13 cellular contexts compared by ENCODE assay signal in genomic region chr1:15947382-15948090, GRCh38. TPM values are rescaled to one million over a fixed set of nuclear protein-coding genes. Genes with fewer than 3 reads are reported as not detected.
DNase-seq lines count a peak whose midpoint lies in the region; ATAC-seq and TF ChIP-seq lines count a peak whose summit lies in the region.
"Had no signal": no experiment of that assay in that cellular context is flagged by ENCODE, and none has a peak within 500 bp of the region (broad histone marks: within the 10 kb centered on the region; RNA-seq: fewer than 3 reads in every experiment).

No MANE protein-coding gene starts in this region.

- no peaks in the 10 kb centered on the region for H3K9me3 ChIP-seq in tibial artery

- peak overlapping the region; percentile 42 for H3K4me3 Mint-ChIP-seq in activated T-cell treated with anti-CD3 and anti-CD28 coated beads, Interleukin-2, amount 50 U/mL, for 4 hours
- H3K4me3 Mint-ChIP-seq in activated naive CD8-positive, alpha-beta T cell treated with anti-CD3 and anti-CD28 coated beads, Interleukin-2, amount 10 ng/mL, durations not matched to agents 7 days and 5 days, result no peak overlapping the region
- H3K4me3 Mint-ChIP-seq in naive B cell (peak overlapping the region in 2 of 8 donors; percentile 44 to 78), MCF 10A (ENCODE audit: unreplicated experiment) (no peak overlapping the region)

- H3K27me3 ChIP-seq in tibial artery, result no peaks in the 10 kb centered on the region

- peaks cover 26 to 55% (median 49%) of the 10 kb centered on the region in 3 donors for H3K36me3 ChIP-seq in tibial artery

- no peak for ATAC-seq in activated T-cell treated with anti-CD3 and anti-CD28 coated beads, Interleukin-2, amount 50 U/mL, for 4 hours
- no peak for ATAC-seq in activated naive CD8-positive, alpha-beta T cell treated with anti-CD3 and anti-CD28 coated beads, Interleukin-2, amount 10 ng/mL, durations not matched to agents 7 days and 5 days (ENCODE audit: low read depth)
- no peak for ATAC-seq in naive B cell (ENCODE audit: low read depth in 2 of 2)
- ATAC-seq: HCT116 had no signal

- H3K9me3 Mint-ChIP-seq in activated T-cell treated with anti-CD3 and anti-CD28 coated beads, Interleukin-2, amount 50 U/mL, for 4 hours, result no peaks in the 10 kb centered on the region
- H3K9me3 Mint-ChIP-seq in activated naive CD8-positive, alpha-beta T cell treated with anti-CD3 and anti-CD28 coated beads, Interleukin-2, amount 10 ng/mL, durations not matched to agents 7 days and 5 days, result no peaks in the 10 kb centered on the region
- H3K9me3 Mint-ChIP-seq in naive B cell (no peaks in the 10 kb centered on the region), MCF 10A (ENCODE audit: unreplicated experiment) (no peaks in the 10 kb centered on the region)

- peaks cover 55% of the 10 kb centered on the region for H3K4me1 Mint-ChIP-seq in activated T-cell treated with anti-CD3 and anti-CD28 coated beads, Interleukin-2, amount 50 U/mL, for 4 hours (ENCODE audit: low read depth)
- peaks cover 35% of the 10 kb centered on the region for H3K4me1 Mint-ChIP-seq in activated naive CD8-positive, alpha-beta T cell treated with anti-CD3 and anti-CD28 coated beads, Interleukin-2, amount 10 ng/mL, durations not matched to agents 7 days and 5 days
- H3K4me1 Mint-ChIP-seq in naive B cell (peaks cover 29 to 49% (median 48%) of the 10 kb centered on the region in 3 donors), MCF 10A (ENCODE audit: insufficient read depth, unreplicated experiment) (peaks cover 46% of the 10 kb centered on the region)

- H3K27ac ChIP-seq in tibial artery, result peak overlapping the region; percentile 95 to 96

- POLR2A ChIA-PET in activated naive CD8-positive, alpha-beta T cell treated with anti-CD3 and anti-CD28 coated beads, Interleukin-2, amount 10 ng/mL, durations not matched to agents 7 days and 5 days (lab: Charles Lee), result no interaction called here
- POLR2A ChIA-PET in MCF 10A (lab: Yijun Ruan, JAX), result interaction anchor here (0.6 to 1.2 kb wide), 2 partner anchors 22 to 99 kb away, joined by 3 read pairs; no protein-coding TSS in a partner anchor

- intact Hi-C loops in tibial artery (cut with DNase I; ENCODE audit: low total_unique reads), result loop anchor here (5.0 to 10.0 kb wide), 2 partner anchors 35 to 53 kb away; no protein-coding TSS in a partner anchor
- intact Hi-C loops in MCF 10A (cut with micrococcal nuclease), result loop anchor here (2.0 to 5.0 kb wide), 3 partner anchors 45 to 435 kb away; no protein-coding TSS in a partner anchor

- BruUV-seq in MCF 10A (replicated peaks; lab: Mats Ljungman, UMichigan), result no TSS peak

- peak overlapping the region; percentile 31 for H3K27ac Mint-ChIP-seq in activated naive CD8-positive, alpha-beta T cell treated with anti-CD3 and anti-CD28 coated beads, Interleukin-2, amount 10 ng/mL, durations not matched to agents 7 days and 5 days
- H3K27ac Mint-ChIP-seq in naive B cell (peak overlapping the region in 5 of 6 donors; percentile 6 to 84 (median 47)), MCF 10A (ENCODE audit: low read depth, unreplicated experiment) (no peak overlapping the region)

- DNase-seq in activated T-cell treated with anti-CD3 and anti-CD28 coated beads, Interleukin-2, amount 50 U/mL, for 4 hours, result no peak
- no peak for DNase-seq in activated T-cell treated with anti-CD3 and anti-CD28 coated beads, Interleukin-2, amount 50 U/mL, for 48 hours
- no peak for DNase-seq in activated naive CD8-positive, alpha-beta T cell treated with anti-CD3 and anti-CD28 coated beads, Interleukin-2, amount 10 ng/mL, durations not matched to agents 7 days and 5 days
- no peak for DNase-seq in naive B cell
- DNase-seq in tibial artery, result no peak
- no peak for DNase-seq in MCF 10A (ENCODE audit: unreplicated experiment)
- no peak for DNase-seq in DMS53 (lab: John Stamatoyannopoulos, UW)
- no peak for DNase-seq in NCI-H2196 treated with DMSO at 0.1 percent for 48 hours (lab: John Stamatoyannopoulos, UW; ENCODE audit: unreplicated experiment)
- DNase-seq: MM.1S, NCI-H69 had no signal

- no peaks in the 10 kb centered on the region for H3K27me3 Mint-ChIP-seq in activated T-cell treated with anti-CD3 and anti-CD28 coated beads, Interleukin-2, amount 50 U/mL, for 4 hours (ENCODE audit: low read depth)
- no peaks in the 10 kb centered on the region for H3K27me3 Mint-ChIP-seq in activated naive CD8-positive, alpha-beta T cell treated with anti-CD3 and anti-CD28 coated beads, Interleukin-2, amount 10 ng/mL, durations not matched to agents 7 days and 5 days
- H3K27me3 Mint-ChIP-seq in naive B cell (no peaks in the 10 kb centered on the region), MCF 10A (ENCODE audit: insufficient read depth, unreplicated experiment) (no peaks in the 10 kb centered on the region)

- TF ChIP-seq CTCF in tibial artery (IDR thresholded peaks at IDR 0.05), result no peak
- TF ChIP-seq CTCF in MCF 10A (IDR thresholded peaks at IDR 0.05; ENCODE audit: unreplicated experiment), result no peak

- H3K4me3 ChIP-seq in tibial artery, result peak overlapping the region in 1 of 2 donors; percentile 2

- peaks cover 11 to 65% (median 51%) of the 10 kb centered on the region in 4 donors for H3K4me1 ChIP-seq in tibial artery

- CTCF ChIA-PET in MCF 10A (lab: Yijun Ruan, JAX), result no interaction called here

- peaks cover 25% of the 10 kb centered on the region for H3K36me3 Mint-ChIP-seq in activated T-cell treated with anti-CD3 and anti-CD28 coated beads, Interleukin-2, amount 50 U/mL, for 4 hours (ENCODE audit: insufficient read depth)
- H3K36me3 Mint-ChIP-seq in activated naive CD8-positive, alpha-beta T cell treated with anti-CD3 and anti-CD28 coated beads, Interleukin-2, amount 10 ng/mL, durations not matched to agents 7 days and 5 days, result peaks cover 5% of the 10 kb centered on the region
- H3K36me3 Mint-ChIP-seq in naive B cell (peaks cover 0 to 8% of the 10 kb centered on the region in 2 donors), MCF 10A (ENCODE audit: insufficient read depth, unreplicated experiment) (peaks cover 27% of the 10 kb centered on the region)

RNA-seq across cellular contexts. Expression of gene ZBTB17, which starts 28.4 kb away (rescaled TPM):
- total RNA-seq in activated T-cell treated with anti-CD3 and anti-CD28 coated beads, Interleukin-2, amount 50 U/mL, for 4 hours, result 10 to 100 TPM; 74.2 to 86.9 (median 81.1) TPM
- 10 to 100 TPM; 46.4 to 47.6 TPM for total RNA-seq in activated naive CD8-positive, alpha-beta T cell treated with anti-CD3 and anti-CD28 coated beads, Interleukin-2, amount 10 ng/mL, durations not matched to agents 7 days and 5 days
- 10 to 100 TPM in 3 of 6 donors, 1 to 10 TPM in 3; 3.6 to 34.9 (median 10.0) TPM for polyA plus RNA-seq in naive B cell (ENCODE audit: low read depth in 6 of 6)
- 46.3 and 48.3 TPM in 2 replicates for total RNA-seq in MCF 10A (2022)

RNA-seq across cellular contexts. Expression of gene SRARP, which starts 56.5 kb away (rescaled TPM):
- not detected for total RNA-seq in activated T-cell treated with anti-CD3 and anti-CD28 coated beads, Interleukin-2, amount 50 U/mL, for 4 hours
- total RNA-seq in activated naive CD8-positive, alpha-beta T cell treated with anti-CD3 and anti-CD28 coated beads, Interleukin-2, amount 10 ng/mL, durations not matched to agents 7 days and 5 days, result not detected
- not detected for polyA plus RNA-seq in naive B cell (ENCODE audit: low read depth in 6 of 6)
- total RNA-seq in MCF 10A (2022), result not detected in 2 replicates
- total RNA-seq: skeletal muscle tissue had no signal
- polyA plus RNA-seq: AG04450 had no signal
